In genomic region chr10:30384791-30385201, GRCh38 we compare ENCODE assay signal across 8 cellular contexts. TPM values are rescaled to one million over a fixed set of nuclear protein-coding genes. Genes with fewer than 3 reads are reported as not detected.
DNase-seq lines count a peak whose midpoint lies in the region; ATAC-seq and TF ChIP-seq lines count a peak whose summit lies in the region.

No MANE protein-coding gene starts in this region.

- DNase-seq in RWPE2 (ENCODE audit: low spot score), result no peak
- peak; percentile 46 for DNase-seq in fibroblast of villous mesenchyme (ENCODE audit: low read depth)
- DNase-seq in suprapubic skin (ENCODE audit: low spot score in 2 of 2), result no peak
- no peak for DNase-seq in GOT3 (lab: John Stamatoyannopoulos, UW)
- no peak for DNase-seq in NK-92 treated with Interleukin-12 subunit alpha and Interleukin-12 subunit beta, amount 100 ng/mL, for 24 hours (lab: John Stamatoyannopoulos, UW)

- ATAC-seq in GM19035 (IDR thresholded peaks at IDR 0.05; ENCODE audit: unreplicated experiment) (peak; percentile 56), RWPE2 (ENCODE audit: low read depth) (peak; percentile 59), GM21786 (IDR thresholded peaks at IDR 0.05; ENCODE audit: unreplicated experiment) (no peak)

- peaks cover 45% of the 10 kb centered on the region for H3K4me1 ChIP-seq in BLaER1
- H3K4me1 ChIP-seq in RWPE2 (ENCODE audit: insufficient read depth, poor library complexity, severe bottlenecking), result peaks cover 13% of the 10 kb centered on the region
- no peaks in the 10 kb centered on the region for H3K4me1 ChIP-seq in suprapubic skin

- no peaks in the 10 kb centered on the region for H4K20me1 ChIP-seq in BLaER1

- H3K4me2 ChIP-seq in BLaER1, result peak overlapping the region; percentile 37; the same call in 1 of the 2 replicates

- TF ChIP-seq POLR2A in suprapubic skin (IDR thresholded peaks at IDR 0.05), result no peak

- no peak overlapping the region for H3K27ac ChIP-seq in BLaER1
- H3K27ac ChIP-seq in RWPE2 (ENCODE audit: poor library complexity, severe bottlenecking), result no peak overlapping the region
- no peak overlapping the region for H3K27ac ChIP-seq in suprapubic skin

- H3K27me3 ChIP-seq in BLaER1, result no peaks in the 10 kb centered on the region
- no peaks in the 10 kb centered on the region for H3K27me3 ChIP-seq in RWPE2 (ENCODE audit: insufficient read depth, poor library complexity, severe bottlenecking)
- no peaks in the 10 kb centered on the region for H3K27me3 ChIP-seq in suprapubic skin

- no peak for TF ChIP-seq EP300 in suprapubic skin (IDR thresholded peaks at IDR 0.05)

- H3K4me3 ChIP-seq in BLaER1, result no peak overlapping the region
- no peak overlapping the region for H3K4me3 ChIP-seq in RWPE2 (ENCODE audit: severe bottlenecking)
- no peak overlapping the region for H3K4me3 ChIP-seq in fibroblast of villous mesenchyme (ENCODE audit: low read depth, low read length)
- no peak overlapping the region for H3K4me3 ChIP-seq in suprapubic skin

- TF ChIP-seq CTCF in RWPE2 (IDR thresholded peaks at IDR 0.05; ENCODE audit: poor library complexity, severe bottlenecking) (peak; percentile 56), fibroblast of villous mesenchyme (IDR thresholded peaks at IDR 0.05; ENCODE audit: insufficient read depth, low read depth, low read length) (peak; percentile 56), suprapubic skin (IDR thresholded peaks at IDR 0.05) (peak; percentile 11 to 49)

- WGBS in suprapubic skin, result 52% methylated on average over 9 of the region's 9 CpGs

- no peaks in the 10 kb centered on the region for H3K36me3 ChIP-seq in BLaER1
- H3K36me3 ChIP-seq in RWPE2 (ENCODE audit: low read depth), result no peaks in the 10 kb centered on the region
- no peaks in the 10 kb centered on the region for H3K36me3 ChIP-seq in suprapubic skin

- H3K9ac ChIP-seq in BLaER1, result no peak overlapping the region

- no peaks in the 10 kb centered on the region; the same call in 1 of the 2 replicates for H3K9me3 ChIP-seq in BLaER1
- no peaks in the 10 kb centered on the region for H3K9me3 ChIP-seq in RWPE2 (ENCODE audit: severe bottlenecking)
- no peaks in the 10 kb centered on the region for H3K9me3 ChIP-seq in suprapubic skin

RNA-seq across cellular contexts. Expression of gene MTPAP, which starts 35.7 kb away (rescaled TPM):
- 10.6 and 17.7 TPM in 2 replicates for total RNA-seq in fibroblast of villous mesenchyme
- total RNA-seq in suprapubic skin, result 10 to 100 TPM; 17.7 to 25.7 (median 18.2) TPM

RNA-seq across cellular contexts. Expression of gene MAP3K8, which starts 49.2 kb away (rescaled TPM):
- total RNA-seq in fibroblast of villous mesenchyme (14.2 and 31.1 TPM in 2 replicates), suprapubic skin (10 to 100 TPM; 21.9 to 56.4 (median 54.2) TPM)
